In the genomic region with DNA sequence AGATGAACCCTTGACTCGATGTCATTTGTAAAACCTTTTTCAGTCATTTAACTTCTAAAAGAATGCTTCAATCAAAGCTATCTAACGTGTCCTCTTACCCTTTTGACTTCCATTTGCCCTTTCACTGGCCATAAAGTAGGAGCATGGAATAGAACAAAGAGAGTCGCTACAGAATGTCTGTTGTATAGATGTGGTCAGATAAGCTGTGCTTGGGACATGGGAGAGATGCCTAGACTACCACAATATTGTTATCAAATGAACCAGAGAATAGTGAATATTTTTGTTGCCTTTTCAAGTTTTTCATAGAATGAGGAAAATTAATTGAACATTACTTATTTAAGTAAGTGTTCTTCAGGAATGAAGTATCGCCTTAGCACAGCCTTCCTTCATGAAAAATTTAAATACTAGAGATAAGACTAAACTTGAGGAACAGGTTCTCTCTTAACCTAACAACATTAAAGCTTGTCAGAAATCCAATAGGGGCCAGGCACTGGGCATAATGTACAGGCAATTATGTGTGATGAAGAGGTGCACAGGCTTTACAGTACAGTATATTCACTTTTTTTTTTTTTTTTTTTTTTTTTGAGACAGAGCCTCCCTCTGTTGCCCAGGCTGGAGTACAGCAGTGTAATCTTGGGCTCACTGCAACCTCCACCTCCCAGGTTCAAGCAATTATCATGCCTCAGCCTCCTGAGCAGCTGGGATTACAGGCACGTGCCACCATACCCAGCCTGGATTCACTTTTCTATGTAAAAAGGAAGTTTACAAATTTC, we compare ENCODE assay signal across 9 cellular contexts. TPM values are rescaled to one million over a fixed set of nuclear protein-coding genes. Genes with fewer than 3 reads are reported as not detected.
DNase-seq lines count a peak whose midpoint lies in the region; ATAC-seq and TF ChIP-seq lines count a peak whose summit lies in the region.
"Had no signal": no experiment of that assay in that cellular context is flagged by ENCODE, and none has a peak within 500 bp of the region (broad histone marks: within the 10 kb centered on the region; RNA-seq: fewer than 3 reads in every experiment).

No MANE protein-coding gene starts in this region.

- POLR2A ChIA-PET in PC-3 (lab: Charles Lee; ENCODE audit: unreplicated experiment), result no interaction called here

- H3K9me3 Mint-ChIP-seq in endothelial cell (ENCODE audit: unreplicated experiment) (no peaks in the 10 kb centered on the region), progenitor cell of endocrine pancreas (ENCODE audit: low read depth) (no peaks in the 10 kb centered on the region)

- peaks cover 73% of the 10 kb centered on the region for H4K20me1 ChIP-seq in PC-3 (ENCODE audit: low read length)

- CTCF ChIA-PET in PC-3 (lab: Charles Lee), result interaction anchor here (0.6 kb wide), 1 partner anchor 26 kb away, joined by 7 read pairs; no protein-coding TSS in a partner anchor

- DNase-seq in DMS53 (lab: John Stamatoyannopoulos, UW), result peak; percentile 50
- DNase-seq in DMS53 treated with DMSO at 0.1 percent for 48 hours (lab: John Stamatoyannopoulos, UW; ENCODE audit: unreplicated experiment), result no peak
- peak; percentile 51 for DNase-seq in PC-3
- no peak for DNase-seq in endothelial cell (ENCODE audit: low spot score)
- DNase-seq in progenitor cell of endocrine pancreas (ENCODE audit: low spot score, unreplicated experiment), result no peak
- DNase-seq: 8988T had no signal

- no peak overlapping the region for H3K27ac ChIP-seq in PC-3 (ENCODE audit: low read length)

- peaks cover 35% of the 10 kb centered on the region for H3K4me1 Mint-ChIP-seq in endothelial cell (ENCODE audit: unreplicated experiment)
- H3K4me1 Mint-ChIP-seq in progenitor cell of endocrine pancreas (ENCODE audit: low read depth), result peaks cover 58% of the 10 kb centered on the region

- H3K9me3 ChIP-seq in PC-3 (ENCODE audit: low read length), result no peaks in the 10 kb centered on the region

- H3K27me3 ChIP-seq in PC-3 (ENCODE audit: low read length), result no peaks in the 10 kb centered on the region

- peaks cover 5% of the 10 kb centered on the region for H3K36me3 ChIP-seq in PC-3 (ENCODE audit: low read depth, low read length)

- no peaks in the 10 kb centered on the region for H3F3A ChIP-seq in PC-3 (ENCODE audit: low read length, unreplicated experiment)

- TF ChIP-seq CTCF in PC-3 (conservative IDR thresholded peaks at IDR 0.05; ENCODE audit: low read depth, low read length), result no peak
- TF ChIP-seq CTCF in endothelial cell (IDR thresholded peaks at IDR 0.05; ENCODE audit: unreplicated experiment), result no peak
- no peak for TF ChIP-seq CTCF in progenitor cell of endocrine pancreas (IDR thresholded peaks at IDR 0.05; ENCODE audit: unreplicated experiment)

- peaks cover 2% of the 10 kb centered on the region for H3K27me3 Mint-ChIP-seq in endothelial cell (ENCODE audit: unreplicated experiment)
- no peaks in the 10 kb centered on the region for H3K27me3 Mint-ChIP-seq in progenitor cell of endocrine pancreas

- H3K27ac Mint-ChIP-seq in endothelial cell (ENCODE audit: unreplicated experiment), result peak overlapping the region; percentile 22
- peak overlapping the region; percentile 95 for H3K27ac Mint-ChIP-seq in progenitor cell of endocrine pancreas

- BruUV-seq in PC-3 (replicated peaks; lab: Mats Ljungman, UMichigan), result no TSS peak

- no peak overlapping the region for H3K9ac ChIP-seq in PC-3 (ENCODE audit: low read length)

- peaks cover 5% of the 10 kb centered on the region for H3K36me3 Mint-ChIP-seq in endothelial cell (ENCODE audit: low read depth, unreplicated experiment)
- peaks cover 12% of the 10 kb centered on the region for H3K36me3 Mint-ChIP-seq in progenitor cell of endocrine pancreas (ENCODE audit: insufficient read depth)

- no peak overlapping the region for H3K4me3 ChIP-seq in PC-3 (ENCODE audit: low read length)

- intact Hi-C loops in PC-3 (cut with micrococcal nuclease), result no loop called here

- H3K79me2 ChIP-seq in PC-3 (ENCODE audit: low read length), result no peaks in the 10 kb centered on the region; the same call in none of the 2 replicates

- no peaks in the 10 kb centered on the region for H3K9me2 ChIP-seq in PC-3 (replicated peaks; ENCODE audit: low read length)

- H2AFZ ChIP-seq in PC-3 (ENCODE audit: low read length), result no peak overlapping the region

- ATAC-seq in PC-3, result peak; percentile 8; the same call in 1 of the 2 replicates
- ATAC-seq in GM21367 (IDR thresholded peaks at IDR 0.05; ENCODE audit: unreplicated experiment), result no peak
- no peak for ATAC-seq in HG02840 (IDR thresholded peaks at IDR 0.05; ENCODE audit: low FRiP score, unreplicated experiment)
- ATAC-seq in HG03135 (IDR thresholded peaks at IDR 0.05; ENCODE audit: unreplicated experiment), result no peak

- peaks cover 47% of the 10 kb centered on the region for H3K4me1 ChIP-seq in PC-3 (ENCODE audit: insufficient read depth, low read length)

- H3K4me3 Mint-ChIP-seq in endothelial cell (ENCODE audit: unreplicated experiment), result no peak overlapping the region
- H3K4me3 Mint-ChIP-seq in progenitor cell of endocrine pancreas (ENCODE audit: low read depth), result peak overlapping the region; percentile 49

- H3K4me2 ChIP-seq in PC-3 (ENCODE audit: low read length), result no peak overlapping the region

RNA-seq across cellular contexts. Expression of a gene that starts 7.5 kb away (rescaled TPM):
- total RNA-seq in PC-3 (2014; rRNA removed) (21.8 and 27.4 TPM in 2 replicates), endothelial cell (ENCODE audit: unreplicated experiment) (71.0 TPM), progenitor cell of endocrine pancreas (107 TPM in 2 replicates)

Comparison
In these comparisons a context has a peak if more than half of its experiments do, and no peak if none do; other contexts are left out.
1. DNase-seq: peak in DMS53 (single experiment) and PC-3 (single experiment); none in DMS53 treated with DMSO at 0.1 percent for 48 hours (single experiment), endothelial cell (single experiment) and progenitor cell of endocrine pancreas (single experiment).